ENCODE assay signal across 26 cellular contexts in the genomic region with DNA sequence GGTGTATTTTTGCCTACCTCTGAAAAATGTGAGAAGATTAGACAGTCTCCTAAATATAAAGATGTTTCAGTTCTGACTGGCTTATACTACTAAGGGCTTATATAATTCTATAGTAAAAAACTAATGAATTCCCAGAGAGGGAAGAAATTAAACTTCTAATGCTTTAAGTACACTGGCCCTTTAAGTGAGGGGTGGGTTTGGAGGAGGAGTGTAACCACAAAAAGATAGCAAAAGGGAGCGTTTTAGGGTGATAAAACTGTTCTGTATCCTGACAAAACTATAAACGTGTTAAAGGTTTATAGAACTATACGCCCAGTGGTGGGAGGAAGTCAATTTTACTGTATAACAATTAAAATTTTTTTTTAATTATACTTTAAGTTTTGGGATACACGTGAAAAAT.
"Had no signal": no experiment of that assay in that cellular context is flagged by ENCODE, and none has a peak within 500 bp of the region (broad histone marks: within the 10 kb centered on the region; RNA-seq: fewer than 3 reads in every experiment).

No MANE protein-coding gene starts in this region.

- DNase-seq: activated CD4-positive, alpha-beta memory T cell treated with anti-CD3 and anti-CD28 coated beads, Interleukin-2, amount 10 ng/mL, durations not matched to agents 7 days and 5 days; activated CD4-positive, alpha-beta T cell treated with anti-CD3 and anti-CD28 coated beads for 1 hour; activated CD4-positive, alpha-beta T cell treated with anti-CD3 and anti-CD28 coated beads for 4 hours; activated CD4-positive, alpha-beta T cell treated with anti-CD3 and anti-CD28 coated beads, Interleukin-2, amount 10 ng/mL, durations not matched to agents 7 days and 5 days; activated CD4-positive, alpha-beta T cell treated with anti-CD3 and anti-CD28 coated beads, Interleukin-2, amount 50 U/mL, for 4 hours; activated CD8-positive, alpha-beta memory T cell treated with anti-CD3 and anti-CD28 coated beads, Interleukin-2, amount 50 U/mL, for 48 hours; activated gamma-delta T cell treated with Interleukin-2 at 50 U/mL for 16 hours; activated naive CD4-positive, alpha-beta T cell treated with anti-CD3 and anti-CD28 coated beads, Interleukin-2, amount 50 U/mL, for 16 hours; activated naive CD4-positive, alpha-beta T cell treated with Interleukin-2 at 50 U/mL for 16 hours; activated T-cell treated with anti-CD3 and anti-CD28 coated beads for 4 hours; activated T-cell treated with anti-CD3 and anti-CD28 coated beads, Interleukin-2, amount 50 U/mL, for 24 hours; activated T-cell treated with anti-CD3 and anti-CD28 coated beads, Interleukin-2, amount 50 U/mL, for 72 hours; amniotic stem cell; anterior cingulate cortex; brain microvascular endothelial cell; cortex of kidney; dermis blood vessel endothelial cell; effector CD4-positive, alpha-beta T cell; effector memory CD8-positive, alpha-beta T cell; esophagus squamous epithelium; foreskin melanocyte; heart right ventricle; T-helper 2 cell had no signal

- H3K4me3 Mint-ChIP-seq: activated CD4-positive, alpha-beta memory T cell treated with anti-CD3 and anti-CD28 coated beads, Interleukin-2, amount 10 ng/mL, durations not matched to agents 7 days and 5 days; activated CD4-positive, alpha-beta T cell treated with anti-CD3 and anti-CD28 coated beads, Interleukin-2, amount 10 ng/mL, durations not matched to agents 7 days and 5 days; activated naive CD8-positive, alpha-beta T cell; activated T-cell treated with anti-CD3 and anti-CD28 coated beads, Interleukin-2, amount 50 U/mL, for 24 hours; activated T-cell treated with anti-CD3 and anti-CD28 coated beads, Interleukin-2, amount 50 U/mL, for 72 hours; effector memory CD8-positive, alpha-beta T cell; WTC11 had no signal

- ATAC-seq: activated T-cell treated with anti-CD3 and anti-CD28 coated beads, Interleukin-2, amount 50 U/mL, for 72 hours; effector memory CD8-positive, alpha-beta T cell; gastroesophageal sphincter; heart right ventricle; WTC11 had no signal

- H3K27ac Mint-ChIP-seq: activated CD4-positive, alpha-beta memory T cell treated with anti-CD3 and anti-CD28 coated beads, Interleukin-2, amount 10 ng/mL, durations not matched to agents 7 days and 5 days; activated CD4-positive, alpha-beta T cell treated with anti-CD3 and anti-CD28 coated beads, Interleukin-2, amount 10 ng/mL, durations not matched to agents 7 days and 5 days; activated naive CD8-positive, alpha-beta T cell; activated T-cell treated with anti-CD3 and anti-CD28 coated beads, Interleukin-2, amount 50 U/mL, for 24 hours; activated T-cell treated with anti-CD3 and anti-CD28 coated beads, Interleukin-2, amount 50 U/mL, for 72 hours; WTC11 had no signal

- H3K27me3 Mint-ChIP-seq: activated CD4-positive, alpha-beta memory T cell treated with anti-CD3 and anti-CD28 coated beads, Interleukin-2, amount 10 ng/mL, durations not matched to agents 7 days and 5 days; activated CD4-positive, alpha-beta T cell treated with anti-CD3 and anti-CD28 coated beads, Interleukin-2, amount 10 ng/mL, durations not matched to agents 7 days and 5 days; activated naive CD8-positive, alpha-beta T cell; activated T-cell treated with anti-CD3 and anti-CD28 coated beads, Interleukin-2, amount 50 U/mL, for 24 hours; effector memory CD8-positive, alpha-beta T cell had no signal

- H3K9me3 Mint-ChIP-seq: activated CD4-positive, alpha-beta memory T cell treated with anti-CD3 and anti-CD28 coated beads, Interleukin-2, amount 10 ng/mL, durations not matched to agents 7 days and 5 days; activated CD4-positive, alpha-beta T cell treated with anti-CD3 and anti-CD28 coated beads, Interleukin-2, amount 10 ng/mL, durations not matched to agents 7 days and 5 days; activated T-cell treated with anti-CD3 and anti-CD28 coated beads, Interleukin-2, amount 50 U/mL, for 24 hours; activated T-cell treated with anti-CD3 and anti-CD28 coated beads, Interleukin-2, amount 50 U/mL, for 72 hours; effector memory CD8-positive, alpha-beta T cell; WTC11 had no signal

- H3K4me1 Mint-ChIP-seq: activated CD4-positive, alpha-beta memory T cell treated with anti-CD3 and anti-CD28 coated beads, Interleukin-2, amount 10 ng/mL, durations not matched to agents 7 days and 5 days had no signal
